8 cellular contexts compared by ENCODE assay signal in genomic region chr9:347667-348292, GRCh38.
DNase-seq lines count a peak whose midpoint lies in the region; ATAC-seq and TF ChIP-seq lines count a peak whose summit lies in the region.

No MANE protein-coding gene starts in this region.

- no peak for TF ChIP-seq POLR2A in adrenal gland (IDR thresholded peaks at IDR 0.05)

- H3K4me1 ChIP-seq in adrenal gland (replicated peaks in 1 of 2), result peaks cover 7 to 26% of the 10 kb centered on the region in 2 donors
- H3K4me1 ChIP-seq in thoracic aorta (ENCODE audit: control insufficient read depth in 1 of 2, low read depth in 2 of 2), result peaks cover under 1 to 1% of the 10 kb centered on the region in 2 donors

- peak; percentile 84 to 99 (median 92) for TF ChIP-seq CTCF in adrenal gland (IDR thresholded peaks at IDR 0.05)
- TF ChIP-seq CTCF in thoracic aorta (IDR thresholded peaks at IDR 0.05), result peak; percentile 58

- no peaks in the 10 kb centered on the region for H3K36me3 ChIP-seq in adrenal gland (replicated peaks in 1 of 2)
- no peaks in the 10 kb centered on the region for H3K36me3 ChIP-seq in thoracic aorta

- intact Hi-C loops in adrenal gland (cut with DNase I), result no loop called here

- H3K27ac ChIP-seq in adrenal gland, result peak overlapping the region in 2 of 5 donors; percentile 34 to 74
- H3K27ac ChIP-seq in thoracic aorta, result no peak overlapping the region

- DNase-seq in EL (peak; percentile 31), M059J (ENCODE audit: low read depth) (peak; percentile 54), adrenal gland (no peak), iPS-NIHi11 (ENCODE audit: low spot score) (peak; percentile 44), thoracic aorta (ENCODE audit: low spot score) (no peak), MV-4-11 (lab: John Stamatoyannopoulos, UW) (no peak)
- DNase-seq in stimulated activated CD4-positive, alpha-beta T cell treated with anti-CD3 and anti-CD28 coated beads, Interleukin-1b, Interleukin-23, amount 100 ng/mL, for 48 hours, result no peak

- H3K4me3 ChIP-seq in adrenal gland (no peak overlapping the region), thoracic aorta (no peak overlapping the region)

- 21 to 25% (median 23%) methylated on average over 9 of the region's 9 CpGs for WGBS in adrenal gland, 4 donors

- ATAC-seq in thoracic aorta (ENCODE audit: insufficient number of reproducible peaks, low FRiP score, low read depth) (no peak), HG03378 (IDR thresholded peaks at IDR 0.05; ENCODE audit: unreplicated experiment) (no peak)

- H3K9me3 ChIP-seq in adrenal gland (replicated peaks in 1 of 3) (no peaks in the 10 kb centered on the region), thoracic aorta (no peaks in the 10 kb centered on the region)

- H3K27me3 ChIP-seq in adrenal gland (no peaks in the 10 kb centered on the region), thoracic aorta (replicated peaks; ENCODE audit: insufficient read depth) (no peaks in the 10 kb centered on the region)

Comparison
In these comparisons a context has a peak if more than half of its experiments do, and no peak if none do; other contexts are left out.
1. DNase-seq: peak in EL (single experiment), M059J (single experiment) and iPS-NIHi11 (single experiment); none in adrenal gland (0 of 7), thoracic aorta (single experiment), MV-4-11 (single experiment) and stimulated activated CD4-positive, alpha-beta T cell treated with anti-CD3 and anti-CD28 coated beads, Interleukin-1b, Interleukin-23, amount 100 ng/mL, for 48 hours (single experiment).